In the genomic region with DNA sequence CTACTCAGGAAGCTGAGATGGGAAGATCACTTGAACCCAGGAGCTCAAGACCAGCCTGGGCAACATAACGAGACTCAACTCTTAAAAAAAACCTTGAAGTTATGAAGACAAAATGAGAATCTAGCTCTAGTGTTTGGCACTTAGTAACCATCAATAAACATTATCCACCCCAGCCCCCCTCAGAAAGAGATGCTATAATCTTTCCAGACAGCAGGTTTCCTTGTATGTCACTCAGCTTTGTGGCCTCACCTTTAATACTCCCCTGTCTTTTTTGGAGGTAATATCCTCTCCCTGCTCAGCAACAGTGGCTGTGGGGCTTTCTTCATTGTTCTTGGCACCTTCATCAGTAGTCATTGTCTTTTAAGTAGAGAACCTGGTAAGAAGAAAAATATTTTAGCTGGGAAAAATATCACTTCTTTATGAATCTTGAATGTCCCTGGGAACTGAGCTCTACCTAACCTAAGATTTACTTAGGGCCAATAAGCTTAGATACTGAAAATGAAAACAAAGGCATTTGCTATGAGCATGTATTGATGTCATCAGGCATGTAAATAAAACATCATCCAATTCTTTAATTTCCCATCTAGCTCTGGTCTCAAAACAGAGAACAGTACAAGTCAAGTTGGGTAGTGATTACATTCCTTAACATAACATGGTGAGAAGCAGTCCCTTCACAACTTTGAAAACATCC, we compare ENCODE assay signal across 23 cellular contexts. TPM values are rescaled to one million over a fixed set of nuclear protein-coding genes. Genes with fewer than 3 reads are reported as not detected.
DNase-seq lines count a peak whose midpoint lies in the region; ATAC-seq and TF ChIP-seq lines count a peak whose summit lies in the region.
"Had no signal": no experiment of that assay in that cellular context is flagged by ENCODE, and none has a peak within 500 bp of the region (broad histone marks: within the 10 kb centered on the region; RNA-seq: fewer than 3 reads in every experiment).

No MANE protein-coding gene starts in this region.

- H3K36me3 Mint-ChIP-seq in activated CD4-positive, alpha-beta T cell treated with anti-CD3 and anti-CD28 coated beads, Interleukin-2, amount 10 ng/mL, durations not matched to agents 7 days and 5 days (ENCODE audit: low read depth), result peaks cover 57% of the 10 kb centered on the region
- peaks cover 92% of the 10 kb centered on the region for H3K36me3 Mint-ChIP-seq in CD4-positive, alpha-beta T cell (ENCODE audit: low read depth)
- peaks cover 41% of the 10 kb centered on the region for H3K36me3 Mint-ChIP-seq in activated CD8-positive, alpha-beta T cell treated with anti-CD3 and anti-CD28 coated beads, Interleukin-2, amount 10 ng/mL, durations not matched to agents 7 days and 5 days (ENCODE audit: low read depth)
- H3K36me3 Mint-ChIP-seq: naive B cell had no signal

- CTCF ChIA-PET in activated CD4-positive, alpha-beta T cell treated with anti-CD3 and anti-CD28 coated beads, Interleukin-2, amount 10 ng/mL, durations not matched to agents 7 days and 5 days (lab: Charles Lee), result interaction anchor here (0.5 to 1.7 kb wide), 8 partner anchors 15 to 235 kb away, joined by 3 to 6 read pairs (median 3); no protein-coding TSS in a partner anchor
- CTCF ChIA-PET in CD4-positive, alpha-beta T cell (lab: Charles Lee), result interaction anchor here (0.7 to 2.8 kb wide), 9 partner anchors 13 to 101 kb away, joined by 3 to 13 read pairs (median 6); partner anchors contain the start of gene ARMC12
- CTCF ChIA-PET in activated CD8-positive, alpha-beta T cell treated with anti-CD3 and anti-CD28 coated beads, Interleukin-2, amount 10 ng/mL, durations not matched to agents 7 days and 5 days (lab: Charles Lee), result interaction anchor here (0.7 to 4.4 kb wide), 12 partner anchors 10 to 94 kb away, joined by 3 to 49 read pairs (median 4); partner anchors contain the start of gene ARMC12
- CTCF ChIA-PET in OCI-LY7 (lab: Charles Lee; ENCODE audit: unreplicated experiment), result no interaction called here

- no peaks in the 10 kb centered on the region for H3K27me3 ChIP-seq in CD4-positive, alpha-beta T cell (ENCODE audit: control insufficient read depth, insufficient read depth, low read length)
- H3K27me3 ChIP-seq in thyroid gland, result no peaks in the 10 kb centered on the region
- H3K27me3 ChIP-seq: BLaER1, heart right ventricle, Peyer's patch, SJCRH30, spleen had no signal

- H3K9me3 ChIP-seq in CD4-positive, alpha-beta T cell (ENCODE audit: control insufficient read depth, low read length), result no peaks in the 10 kb centered on the region
- H3K9me3 ChIP-seq in thyroid gland (no peaks in the 10 kb centered on the region), OCI-LY7 (ENCODE audit: low read length) (no peaks in the 10 kb centered on the region)
- H3K9me3 ChIP-seq: BLaER1, HAP-1, heart right ventricle, Peyer's patch, SJCRH30, spleen had no signal

- DNase-seq in activated CD4-positive, alpha-beta T cell treated with anti-CD3 and anti-CD28 coated beads, Interleukin-2, amount 10 ng/mL, durations not matched to agents 7 days and 5 days, result no peak
- DNase-seq in activated CD4-positive, alpha-beta T cell treated with anti-CD3 and anti-CD28 coated beads, Interleukin-2, amount 50 U/mL, for 4 hours, result no peak
- DNase-seq in CD4-positive, alpha-beta T cell, result peak in 1 of 10 experiments; percentile 22
- DNase-seq in activated CD8-positive, alpha-beta T cell treated with anti-CD3 and anti-CD28 coated beads, Interleukin-2, amount 10 ng/mL, durations not matched to agents 7 days and 5 days, result no peak
- DNase-seq in fibroblast of villous mesenchyme (ENCODE audit: low read depth), result peak; percentile 75
- no peak for DNase-seq in thyroid gland
- no peak for DNase-seq in OCI-LY7 (ENCODE audit: low spot score)
- DNase-seq: ACHN; amniotic stem cell; DMS 273 treated with DMSO at 0.1 percent for 48 hours; heart right ventricle; naive B cell; NCI-H1436; NCI-H2107; Peyer's patch; retina; SJCRH30; spleen; stimulated activated CD4-positive, alpha-beta T cell treated with anti-CD3 and anti-CD28 coated beads, Interleukin-4, amount 100 ng/mL, for 24 hours; trophoblast cell had no signal

- H3K4me3 ChIP-seq in fibroblast of villous mesenchyme (ENCODE audit: low read depth, low read length), result no peak overlapping the region
- H3K4me3 ChIP-seq in thyroid gland (replicated peaks in 1 of 3), result no peak overlapping the region
- H3K4me3 ChIP-seq in OCI-LY7 (ENCODE audit: low read depth, low read length, poor library complexity, severe bottlenecking), result no peak overlapping the region
- H3K4me3 ChIP-seq: BLaER1, HAP-1, heart right ventricle, Peyer's patch, SJCRH30, spleen had no signal

- no peak for TF ChIP-seq CTCF in CD4-positive, alpha-beta T cell (IDR thresholded peaks at IDR 0.05)
- no peak for TF ChIP-seq CTCF in fibroblast of villous mesenchyme (IDR thresholded peaks at IDR 0.05; ENCODE audit: insufficient read depth, low read depth, low read length)
- TF ChIP-seq CTCF in thyroid gland (IDR thresholded peaks at IDR 0.05), result no peak
- no peak for TF ChIP-seq CTCF in OCI-LY7 (conservative IDR thresholded peaks at IDR 0.05; ENCODE audit: low read length)

- no peak overlapping the region for H3K4me3 Mint-ChIP-seq in activated CD4-positive, alpha-beta T cell treated with anti-CD3 and anti-CD28 coated beads, Interleukin-2, amount 10 ng/mL, durations not matched to agents 7 days and 5 days
- H3K4me3 Mint-ChIP-seq in CD4-positive, alpha-beta T cell, result peak overlapping the region; percentile 1
- H3K4me3 Mint-ChIP-seq in activated CD8-positive, alpha-beta T cell treated with anti-CD3 and anti-CD28 coated beads, Interleukin-2, amount 10 ng/mL, durations not matched to agents 7 days and 5 days, result no peak overlapping the region
- H3K4me3 Mint-ChIP-seq: naive B cell had no signal

- no peaks in the 10 kb centered on the region for H3K27me3 Mint-ChIP-seq in activated CD4-positive, alpha-beta T cell treated with anti-CD3 and anti-CD28 coated beads, Interleukin-2, amount 10 ng/mL, durations not matched to agents 7 days and 5 days
- no peaks in the 10 kb centered on the region for H3K27me3 Mint-ChIP-seq in CD4-positive, alpha-beta T cell
- no peaks in the 10 kb centered on the region for H3K27me3 Mint-ChIP-seq in activated CD8-positive, alpha-beta T cell treated with anti-CD3 and anti-CD28 coated beads, Interleukin-2, amount 10 ng/mL, durations not matched to agents 7 days and 5 days (ENCODE audit: low read depth)
- H3K27me3 Mint-ChIP-seq: naive B cell had no signal

- intact Hi-C loops in CD4-positive, alpha-beta T cell (cut with DNase I, micrococcal nuclease), result loop anchor here in 1 of 2 experiments (5.0 kb wide), 1 partner anchor 45 kb away; the partner anchor contains the start of gene FKBP5
- intact Hi-C loops in thyroid gland (cut with DNase I) (no loop called here), OCI-LY7 (cut with micrococcal nuclease; ENCODE audit: unreplicated experiment) (no loop called here)

- H3K9me3 Mint-ChIP-seq in activated CD4-positive, alpha-beta T cell treated with anti-CD3 and anti-CD28 coated beads, Interleukin-2, amount 10 ng/mL, durations not matched to agents 7 days and 5 days, result no peaks in the 10 kb centered on the region
- no peaks in the 10 kb centered on the region for H3K9me3 Mint-ChIP-seq in CD4-positive, alpha-beta T cell
- no peaks in the 10 kb centered on the region for H3K9me3 Mint-ChIP-seq in activated CD8-positive, alpha-beta T cell treated with anti-CD3 and anti-CD28 coated beads, Interleukin-2, amount 10 ng/mL, durations not matched to agents 7 days and 5 days (ENCODE audit: insufficient read depth)
- H3K9me3 Mint-ChIP-seq: naive B cell had no signal

- H3K36me3 ChIP-seq in thyroid gland, result peaks cover 49 to 57% of the 10 kb centered on the region in 2 donors
- peaks cover 89% of the 10 kb centered on the region for H3K36me3 ChIP-seq in OCI-LY7 (ENCODE audit: insufficient read depth, low read length)
- H3K36me3 ChIP-seq: SJCRH30 had no signal

- TF ChIP-seq POLR2A in thyroid gland (IDR thresholded peaks at IDR 0.05), result no peak

- H3K4me2 ChIP-seq in OCI-LY7 (ENCODE audit: low read length), result no peak overlapping the region
- H3K4me2 ChIP-seq: BLaER1 had no signal

- no peak overlapping the region for H3K27ac ChIP-seq in CD4-positive, alpha-beta T cell (ENCODE audit: low read depth, low read length)
- H3K27ac ChIP-seq in thyroid gland (no peak overlapping the region), OCI-LY7 (ENCODE audit: low read depth, low read length, poor library complexity, severe bottlenecking) (no peak overlapping the region)
- H3K27ac ChIP-seq: BLaER1, Peyer's patch, SJCRH30 had no signal

- H2AFZ ChIP-seq in OCI-LY7 (ENCODE audit: low read length), result no peak overlapping the region

- ATAC-seq in CD4-positive, alpha-beta T cell (ENCODE audit: poor library complexity), result peak; percentile 88
- ATAC-seq in activated CD8-positive, alpha-beta T cell treated with anti-CD3 and anti-CD28 coated beads, Interleukin-2, amount 10 ng/mL, durations not matched to agents 7 days and 5 days, result no peak
- ATAC-seq in HG03442 (IDR thresholded peaks at IDR 0.05; ENCODE audit: unreplicated experiment), result no peak
- ATAC-seq: heart right ventricle had no signal

- no peaks in the 10 kb centered on the region for H3K9me2 ChIP-seq in OCI-LY7 (ENCODE audit: insufficient read depth, low read length)

- no TSS peak for BruUV-seq in OCI-LY7 (replicated peaks; lab: Mats Ljungman, UMichigan)

- peaks cover 19% of the 10 kb centered on the region; the same call in 1 of the 2 replicates for H4K20me1 ChIP-seq in OCI-LY7 (ENCODE audit: insufficient read depth, low read length)

- peaks cover 41% of the 10 kb centered on the region; the same call in 1 of the 2 replicates for H3K79me2 ChIP-seq in OCI-LY7 (ENCODE audit: insufficient read depth, low read depth, low read length)

- POLR2A ChIA-PET in activated CD4-positive, alpha-beta T cell treated with anti-CD3 and anti-CD28 coated beads, Interleukin-2, amount 10 ng/mL, durations not matched to agents 7 days and 5 days (lab: Charles Lee), result no interaction called here
- POLR2A ChIA-PET in CD4-positive, alpha-beta T cell (lab: Charles Lee), result interaction anchor here (1.1 to 1.9 kb wide), 8 partner anchors 17 to 94 kb away, joined by 3 to 9 read pairs (median 6); partner anchors contain the start of gene ARMC12
- POLR2A ChIA-PET in activated CD8-positive, alpha-beta T cell treated with anti-CD3 and anti-CD28 coated beads, Interleukin-2, amount 10 ng/mL, durations not matched to agents 7 days and 5 days (lab: Charles Lee), result no interaction called here
- POLR2A ChIA-PET in OCI-LY7 (lab: Charles Lee), result interaction anchor here (0.6 to 2.9 kb wide), 7 partner anchors 9 to 613 kb away, joined by 3 to 7 read pairs (median 3); no protein-coding TSS in a partner anchor

- peak overlapping the region; percentile 47 for H3K27ac Mint-ChIP-seq in activated CD4-positive, alpha-beta T cell treated with anti-CD3 and anti-CD28 coated beads, Interleukin-2, amount 10 ng/mL, durations not matched to agents 7 days and 5 days
- H3K27ac Mint-ChIP-seq in CD4-positive, alpha-beta T cell, result peak overlapping the region; percentile 91
- peak overlapping the region; percentile 27 for H3K27ac Mint-ChIP-seq in activated CD8-positive, alpha-beta T cell treated with anti-CD3 and anti-CD28 coated beads, Interleukin-2, amount 10 ng/mL, durations not matched to agents 7 days and 5 days

- WGBS in thyroid gland, 2 donors, result 97% methylated on average over 1 of the region's 1 CpG

- H3K4me1 Mint-ChIP-seq in activated CD4-positive, alpha-beta T cell treated with anti-CD3 and anti-CD28 coated beads, Interleukin-2, amount 10 ng/mL, durations not matched to agents 7 days and 5 days, result peaks cover 62% of the 10 kb centered on the region
- peaks cover 78% of the 10 kb centered on the region for H3K4me1 Mint-ChIP-seq in CD4-positive, alpha-beta T cell (ENCODE audit: low read depth)
- peaks cover 38% of the 10 kb centered on the region for H3K4me1 Mint-ChIP-seq in activated CD8-positive, alpha-beta T cell treated with anti-CD3 and anti-CD28 coated beads, Interleukin-2, amount 10 ng/mL, durations not matched to agents 7 days and 5 days (ENCODE audit: low read depth)
- H3K4me1 Mint-ChIP-seq: naive B cell had no signal

- H3K4me1 ChIP-seq in thyroid gland, result peaks cover 11 to 32% of the 10 kb centered on the region in 2 donors
- H3K4me1 ChIP-seq in OCI-LY7 (ENCODE audit: insufficient read depth, low read length, poor library complexity, severe bottlenecking), result peaks cover 3% of the 10 kb centered on the region
- H3K4me1 ChIP-seq: BLaER1, HAP-1, Peyer's patch, SJCRH30 had no signal

RNA-seq across cellular contexts. Expression of gene FKBP5, which starts 46.1 kb away (rescaled TPM):
- total RNA-seq in activated CD4-positive, alpha-beta T cell treated with anti-CD3 and anti-CD28 coated beads, Interleukin-2, amount 10 ng/mL, durations not matched to agents 7 days and 5 days, result 100 to 1,000 TPM in 1 of 2 experiments, 10 to 100 TPM in 1; 94.2 to 100 TPM
- total RNA-seq in CD4-positive, alpha-beta T cell, result 10 to 100 TPM; 72.6 to 75.9 TPM
- total RNA-seq in activated CD8-positive, alpha-beta T cell treated with anti-CD3 and anti-CD28 coated beads, Interleukin-2, amount 10 ng/mL, durations not matched to agents 7 days and 5 days, result 10 to 100 TPM; 78.7 to 79.5 TPM
- total RNA-seq in fibroblast of villous mesenchyme (1.3 and 3.2 TPM in 2 replicates), thyroid gland (100 to 1,000 TPM; 239 to 600 (median 253) TPM), OCI-LY7 (2022) (79.1 and 81.4 TPM in 2 replicates)
- total RNA-seq in OCI-LY7 (2014; rRNA removed; shearing (Covaris generic)), result 42.5 and 43.2 TPM in 2 replicates
- total RNA-seq: SJCRH30 had no signal

Comparison
In these comparisons a context has a peak if more than half of its experiments do, and no peak if none do; other contexts are left out.
1. H3K27ac Mint-ChIP-seq: peak in every context shown above with its lines; median percentile 91 in CD4-positive, alpha-beta T cell; 47 in activated CD4-positive, alpha-beta T cell treated with anti-CD3 and anti-CD28 coated beads, Interleukin-2, amount 10 ng/mL, durations not matched to agents 7 days and 5 days; 27 in activated CD8-positive, alpha-beta T cell treated with anti-CD3 and anti-CD28 coated beads, Interleukin-2, amount 10 ng/mL, durations not matched to agents 7 days and 5 days.
2. RNA of gene FKBP5, which starts 46.1 kb away (total RNA-seq): 239 to 600 TPM in thyroid gland, 94.2 to 100 TPM in activated CD4-positive, alpha-beta T cell treated with anti-CD3 and anti-CD28 coated beads, Interleukin-2, amount 10 ng/mL, durations not matched to agents 7 days and 5 days, 78.7 to 79.5 TPM in activated CD8-positive, alpha-beta T cell treated with anti-CD3 and anti-CD28 coated beads, Interleukin-2, amount 10 ng/mL, durations not matched to agents 7 days and 5 days, 42.5 to 81.4 TPM in OCI-LY7 and 72.6 to 75.9 TPM in CD4-positive, alpha-beta T cell; 1.3 to 3.2 TPM in fibroblast of villous mesenchyme; every median in the first group is over 10 times any median in the second.
3. POLR2A ChIA-PET loops: an anchor here in CD4-positive, alpha-beta T cell (1.1 to 1.9 kb wide) and OCI-LY7 (0.6 to 2.9 kb wide); none called in activated CD4-positive, alpha-beta T cell treated with anti-CD3 and anti-CD28 coated beads, Interleukin-2, amount 10 ng/mL, durations not matched to agents 7 days and 5 days and activated CD8-positive, alpha-beta T cell treated with anti-CD3 and anti-CD28 coated beads, Interleukin-2, amount 10 ng/mL, durations not matched to agents 7 days and 5 days.